20 cellular contexts compared by ENCODE assay signal in the genomic region with DNA sequence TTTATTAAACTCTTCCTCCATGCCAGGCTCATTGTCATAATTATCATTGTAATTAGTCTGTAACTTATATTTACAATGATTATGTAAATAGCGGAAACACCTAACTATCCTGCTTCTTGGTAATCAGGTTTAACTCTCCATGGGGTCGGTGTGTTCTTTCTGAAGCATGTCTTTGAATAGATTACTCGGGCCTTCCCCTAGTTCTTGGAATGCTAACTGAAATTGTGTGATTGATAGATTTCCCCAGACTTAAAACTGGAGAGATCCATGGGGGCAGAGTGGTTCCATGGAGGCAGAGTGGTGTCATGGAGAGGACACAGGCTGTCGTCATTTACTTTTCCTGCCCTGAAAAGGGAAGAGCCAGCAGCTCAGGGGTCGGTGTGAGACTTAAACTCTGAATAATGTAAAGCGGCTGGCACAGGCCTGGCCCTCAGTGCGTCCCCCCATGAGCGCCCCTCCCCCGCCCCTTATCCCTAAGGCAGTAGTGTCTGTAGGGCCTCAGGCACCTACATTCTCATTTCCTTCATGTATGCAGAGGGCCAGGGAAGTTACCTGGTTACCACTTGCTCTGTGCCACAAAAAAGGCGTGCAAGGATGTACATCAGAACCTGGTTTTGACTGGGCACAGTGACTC.
"Had no signal": no experiment of that assay in that cellular context is flagged by ENCODE, and none has a peak within 500 bp of the region (broad histone marks: within the 10 kb centered on the region; RNA-seq: fewer than 3 reads in every experiment).

No MANE protein-coding gene starts in this region.

- H3K4me3 Mint-ChIP-seq: memory B cell; naive B cell; nephron; stimulated activated naive B cell treated with anti-CD40 and anti-IgM and Interleukin-4, amounts not matched to agents 10 μg/mL and 1 μg/mL and 100 μg/mL, for 72 hours; stimulated activated naive CD8-positive, alpha-beta T cell treated with anti-CD3 and anti-CD28 coated beads, Interleukin-15, amount 100 ng/mL, for 72 hours had no signal

- H3K27ac Mint-ChIP-seq: memory B cell; naive B cell; nephron; stimulated activated naive B cell treated with anti-CD40 and anti-IgM and Interleukin-4, amounts not matched to agents 10 μg/mL and 1 μg/mL and 100 μg/mL, for 72 hours had no signal

- DNase-seq: effector memory CD4-positive, alpha-beta T cell; gastrocnemius medialis; glutamatergic neuron; left lung; lower lobe of right lung; naive B cell; posterior cingulate gyrus; stimulated activated CD4-positive, alpha-beta T cell treated with anti-CD3 and anti-CD28 coated beads, Interleukin-2, amount 100 ng/mL, for 24 hours; stimulated activated CD4-positive, alpha-beta T cell treated with anti-CD3 and anti-CD28 coated beads, Interleukin-4, amount 100 ng/mL, for 4 hours; stimulated activated naive B cell treated with anti-CD40 and anti-IgM and Interleukin-4, amounts not matched to agents 10 μg/mL and 1 μg/mL and 100 μg/mL, for 72 hours; stimulated activated naive CD8-positive, alpha-beta T cell treated with anti-CD3 and anti-CD28 coated beads, Interleukin-15, amount 100 ng/mL, for 72 hours; testis had no signal

- H3K4me3 ChIP-seq: coronary artery, esophagus muscularis mucosa, gastrocnemius medialis, left lung, lower lobe of right lung, testis, tibial nerve had no signal

- H3K36me3 ChIP-seq: esophagus muscularis mucosa, gastrocnemius medialis, left lung, lower lobe of right lung, neutrophil, tibial nerve had no signal

- H3K4me1 Mint-ChIP-seq: nephron; stimulated activated naive CD8-positive, alpha-beta T cell treated with anti-CD3 and anti-CD28 coated beads, Interleukin-15, amount 100 ng/mL, for 72 hours had no signal

- H3K9me3 Mint-ChIP-seq: memory B cell; naive B cell; nephron; stimulated activated naive B cell treated with anti-CD40 and anti-IgM and Interleukin-4, amounts not matched to agents 10 μg/mL and 1 μg/mL and 100 μg/mL, for 72 hours; stimulated activated naive CD8-positive, alpha-beta T cell treated with anti-CD3 and anti-CD28 coated beads, Interleukin-15, amount 100 ng/mL, for 72 hours had no signal

- H3K27me3 Mint-ChIP-seq: memory B cell; naive B cell; stimulated activated naive B cell treated with anti-CD40 and anti-IgM and Interleukin-4, amounts not matched to agents 10 μg/mL and 1 μg/mL and 100 μg/mL, for 72 hours; stimulated activated naive CD8-positive, alpha-beta T cell treated with anti-CD3 and anti-CD28 coated beads, Interleukin-15, amount 100 ng/mL, for 72 hours had no signal

- H3K27ac ChIP-seq: coronary artery, epithelial cell of prostate, esophagus muscularis mucosa, gastrocnemius medialis, left lung, lower lobe of right lung, neutrophil, testis, tibial nerve had no signal

- ATAC-seq: gastrocnemius medialis; left lung; lower lobe of right lung; sciatic nerve; stimulated activated naive B cell treated with anti-CD40 and anti-IgM and Interleukin-4, amounts not matched to agents 10 μg/mL and 1 μg/mL and 100 μg/mL, for 72 hours; stimulated activated naive CD8-positive, alpha-beta T cell treated with anti-CD3 and anti-CD28 coated beads, Interleukin-15, amount 100 ng/mL, for 72 hours had no signal

- H3K9me3 ChIP-seq: esophagus muscularis mucosa, gastrocnemius medialis, left lung, lower lobe of right lung, neutrophil, testis, tibial nerve had no signal

- H3K4me1 ChIP-seq: esophagus muscularis mucosa, left lung, lower lobe of right lung, testis, tibial nerve had no signal

- H3K27me3 ChIP-seq: esophagus muscularis mucosa, gastrocnemius medialis, left lung, neutrophil, testis, tibial nerve had no signal
